ENCODE assay signal across 11 cellular contexts in genomic region chr3:138381413-138381901, GRCh38. TPM values are rescaled to one million over a fixed set of nuclear protein-coding genes. Genes with fewer than 3 reads are reported as not detected.
DNase-seq lines count a peak whose midpoint lies in the region; ATAC-seq and TF ChIP-seq lines count a peak whose summit lies in the region.
"Had no signal": no experiment of that assay in that cellular context is flagged by ENCODE, and none has a peak within 500 bp of the region (broad histone marks: within the 10 kb centered on the region; RNA-seq: fewer than 3 reads in every experiment).

No MANE protein-coding gene starts in this region.

- H3K9me3 ChIP-seq in T-helper 17 cell (ENCODE audit: control insufficient read depth, low read length, poor library complexity, severe bottlenecking) = no peaks in the 10 kb centered on the region
- H3K9me3 ChIP-seq in fibroblast of lung (ENCODE audit: control insufficient read depth, insufficient read depth, low read depth, low read length) = no peaks in the 10 kb centered on the region
- H3K9me3 ChIP-seq in muscle layer of colon (ENCODE audit: low read length) = no peaks in the 10 kb centered on the region
- H3K9me3 ChIP-seq in testis = no peaks in the 10 kb centered on the region

- no peak for ATAC-seq in T-helper 17 cell
- ATAC-seq in GM19351 (IDR thresholded peaks at IDR 0.05; ENCODE audit: unreplicated experiment) = no peak
- ATAC-seq in HG02588 (IDR thresholded peaks at IDR 0.05; ENCODE audit: unreplicated experiment) = no peak

- H3K27ac ChIP-seq in fibroblast of lung (ENCODE audit: insufficient read depth, low read length) (no peak overlapping the region), muscle layer of colon (ENCODE audit: low read depth, low read length) (peak overlapping the region; percentile 70), testis (peak overlapping the region; percentile 37 to 86)

- peaks cover 3% of the 10 kb centered on the region for H3K4me1 Mint-ChIP-seq in T-helper 17 cell

- H3K4me1 ChIP-seq in fibroblast of lung (ENCODE audit: control insufficient read depth, extremely low read depth, insufficient read depth, low read length) (no peaks in the 10 kb centered on the region), muscle layer of colon (ENCODE audit: insufficient read depth, low read length) (peaks cover 20% of the 10 kb centered on the region), testis (peaks cover 18% of the 10 kb centered on the region)

- no peak for TF ChIP-seq POLR2A in testis (IDR thresholded peaks at IDR 0.05)

- no peak for DNase-seq in T-helper 17 cell
- peak; percentile 9 to 67 for DNase-seq in fibroblast of lung (ENCODE audit: low read depth in 2 of 2)
- peak; percentile 70 for DNase-seq in testis
- no peak for DNase-seq in SK-N-DZ (ENCODE audit: low spot score)
- no peak for DNase-seq in DMS 273 (lab: John Stamatoyannopoulos, UW; ENCODE audit: unreplicated experiment)
- DNase-seq: effector CD8-positive, alpha-beta T cell; NCI-H1436; RPMI8226 had no signal

- H3K4me2 ChIP-seq in fibroblast of lung (ENCODE audit: extremely low read depth, insufficient read depth, low read length) = no peak overlapping the region

- intact Hi-C loops in testis (cut with DNase I; ENCODE audit: low total_unique reads) = no loop called here

- H3K36me3 Mint-ChIP-seq in T-helper 17 cell (ENCODE audit: low read depth) = peaks cover 6% of the 10 kb centered on the region

- peak overlapping the region; percentile 14 for H3K27ac Mint-ChIP-seq in T-helper 17 cell

- H3K27me3 ChIP-seq in fibroblast of lung (ENCODE audit: control insufficient read depth, insufficient read depth, low read length) (no peaks in the 10 kb centered on the region), muscle layer of colon (ENCODE audit: control insufficient read depth in 1 of 2, insufficient read depth in 2 of 2, low read length in 2 of 2) (no peaks in the 10 kb centered on the region), testis (no peaks in the 10 kb centered on the region)

- H3K9ac ChIP-seq in fibroblast of lung (ENCODE audit: insufficient read depth, low read length) (no peak overlapping the region), muscle layer of colon (ENCODE audit: low read length) (no peak overlapping the region)

- no peaks in the 10 kb centered on the region for H4K20me1 ChIP-seq in fibroblast of lung (ENCODE audit: control insufficient read depth, extremely low read depth, insufficient read depth, low read length)

- H2AFZ ChIP-seq in fibroblast of lung (ENCODE audit: low read length) = no peak overlapping the region

- TF ChIP-seq CTCF in fibroblast of lung (conservative IDR thresholded peaks at IDR 0.05 in 1 of 2, IDR thresholded peaks at IDR 0.05 in 1 of 2; ENCODE audit: low read depth in 1 of 2, low read length in 2 of 2) = no peak
- TF ChIP-seq CTCF in testis (IDR thresholded peaks at IDR 0.05) = no peak

- H3K27me3 Mint-ChIP-seq in T-helper 17 cell = peaks cover 21% of the 10 kb centered on the region

- H3K36me3 ChIP-seq in fibroblast of lung (ENCODE audit: control insufficient read depth, insufficient read depth, low read length) (no peaks in the 10 kb centered on the region), muscle layer of colon (ENCODE audit: insufficient read depth, low read length) (peaks cover 8% of the 10 kb centered on the region), testis (ENCODE audit: low read depth, missing control alignments) (no peaks in the 10 kb centered on the region)

- H3K4me3 ChIP-seq in fibroblast of lung (replicated peaks in 1 of 4; ENCODE audit: control extremely low read depth in 1 of 4, insufficient read depth in 1 of 4, low read depth in 3 of 4, low read length in 4 of 4) (no peak overlapping the region), muscle layer of colon (ENCODE audit: low read depth in 1 of 2, low read length in 2 of 2) (no peak overlapping the region), testis (no peak overlapping the region)

- WGBS in testis, 2 donors = 48 to 49% methylated on average over 5 of the region's 5 CpGs

- H3K79me2 ChIP-seq in fibroblast of lung (ENCODE audit: control insufficient read depth, insufficient read depth, low read length) = no peaks in the 10 kb centered on the region

- H3K4me3 Mint-ChIP-seq in T-helper 17 cell = no peak overlapping the region

RNA-seq across cellular contexts. Expression of gene MRAS, which starts 33.1 kb away (rescaled TPM):
- total RNA-seq in T-helper 17 cell (1 to 10 TPM in 1 of 2 donors, under 1 TPM in 1; 0.13 to 1.6 TPM), fibroblast of lung (48.0 and 73.0 TPM in 2 replicates), testis (10 to 100 TPM; 21.7 to 35.7 TPM)
- polyA plus RNA-seq in fibroblast of lung (35.3 and 43.2 TPM in 2 replicates), testis (ENCODE audit: insufficient read depth, low read depth, low replicate concordance) (27.6 TPM)
- polyA plus RNA-seq in fibroblast of lung (2012) = 33.0 and 35.1 TPM in 2 replicates
- polyA minus RNA-seq in fibroblast of lung (ENCODE audit: low replicate concordance) = 25.9 and 83.4 TPM in 2 replicates
- polyA plus RNA-seq in SK-N-DZ (2014; cell fraction: cytosol; rRNA removed) = 26.9 and 28.8 TPM in 2 replicates
- 13.2 and 16.4 TPM in 2 replicates for polyA plus RNA-seq in SK-N-DZ (2014; cell fraction: nucleus; rRNA removed)

RNA-seq across cellular contexts. Expression of gene NME9, which starts 51.8 kb away (rescaled TPM):
- total RNA-seq in T-helper 17 cell (under 1 TPM; 0.60 to 0.85 TPM), fibroblast of lung (not detected in 2 replicates), testis (1 to 10 TPM; 3.2 to 8.0 TPM)
- polyA plus RNA-seq in fibroblast of lung (not detected in 2 replicates), testis (ENCODE audit: insufficient read depth, low read depth, low replicate concordance) (11.5 TPM)
- 0.07 and 0.10 TPM in 2 replicates for polyA plus RNA-seq in fibroblast of lung (2012)
- polyA minus RNA-seq in fibroblast of lung (ENCODE audit: low replicate concordance) = not detected in 2 replicates
- 0.96 TPM in 1 of 2 replicates, not detected in the other for polyA plus RNA-seq in SK-N-DZ (2014; cell fraction: cytosol; rRNA removed)
- polyA plus RNA-seq in SK-N-DZ (2014; cell fraction: nucleus; rRNA removed) = 1.5 and 1.7 TPM in 2 replicates

RNA-seq across cellular contexts. Expression of gene ESYT3, which starts 53.0 kb away (rescaled TPM):
- under 1 TPM in 1 of 2 donors, not detected in 1; 0.40 TPM for total RNA-seq in T-helper 17 cell
- total RNA-seq in fibroblast of lung = 0.17 and 0.51 TPM in 2 replicates
- polyA plus RNA-seq in fibroblast of lung = 0.11 TPM in 1 of 2 replicates, not detected in the other
- 0.18 TPM in 1 of 2 replicates, not detected in the other for polyA plus RNA-seq in fibroblast of lung (2012)
- polyA minus RNA-seq in fibroblast of lung (ENCODE audit: low replicate concordance) = not detected in 2 replicates
- total RNA-seq in testis = 1 to 10 TPM; 5.2 to 5.4 TPM
- polyA plus RNA-seq in testis (ENCODE audit: insufficient read depth, low read depth, low replicate concordance) = 1.2 TPM
- 3.3 and 4.0 TPM in 2 replicates for polyA plus RNA-seq in SK-N-DZ (2014; cell fraction: cytosol; rRNA removed)
- 24.1 TPM in 2 replicates for polyA plus RNA-seq in SK-N-DZ (2014; cell fraction: nucleus; rRNA removed)

Comparison
In these comparisons a context has a peak if more than half of its experiments do, and no peak if none do; other contexts are left out.
1. DNase-seq: peak in fibroblast of lung (2 of 2) and testis (single experiment); none in T-helper 17 cell (0 of 3), SK-N-DZ (single experiment) and DMS 273 (single experiment).
2. RNA of gene MRAS, which starts 33.1 kb away (total RNA-seq): 48.0 to 73.0 TPM in fibroblast of lung and 21.7 to 35.7 TPM in testis; 0.13 to 1.6 TPM in T-helper 17 cell; every median in the first group is over 4 times any median in the second.